In genomic region chr14:65835501-65835900, GRCh38 we compare ENCODE assay signal across 18 cellular contexts.
DNase-seq lines count a peak whose midpoint lies in the region; ATAC-seq, FAIRE-seq and TF ChIP-seq lines count a peak whose summit lies in the region.
"Had no signal": no experiment of that assay in that cellular context is flagged by ENCODE, and none has a peak within 500 bp of the region (broad histone marks: within the 10 kb centered on the region; RNA-seq: fewer than 3 reads in every experiment).

No MANE protein-coding gene starts in this region.

- no peak overlapping the region for H3K4me2 ChIP-seq in GM23338
- no peak overlapping the region for H3K4me2 ChIP-seq in H1 (ENCODE audit: insufficient read depth in 1 of 2, low read depth in 2 of 2, low read length in 2 of 2)

- DNase-seq in right atrium auricular region (ENCODE audit: low spot score) (peak; percentile 42), heart left ventricle (no peak), GM23338 (ENCODE audit: low spot score) (no peak), H1 (ENCODE audit: low read depth in 1 of 2, low spot score in 2 of 2) (no peak), NCI-H2171 treated with DMSO at 0.1 percent for 48 hours (lab: John Stamatoyannopoulos, UW) (no peak), esophagus squamous epithelium (lab: John Stamatoyannopoulos, UW) (no peak), NCI-H82 treated with DMSO at 0.1 percent for 48 hours (lab: John Stamatoyannopoulos, UW; ENCODE audit: unreplicated experiment) (no peak)
- DNase-seq: C1 segment of cervical spinal cord; Caco-2; CD8-positive, alpha-beta T cell; DMS153; EL; GDM1; GM23248; HCEC 1CT had no signal

- H2AFZ ChIP-seq in GM23338 (peak overlapping the region; percentile 21; the same call in 1 of the 2 replicates), H1 (ENCODE audit: low read length) (no peak overlapping the region)
- H2AFZ ChIP-seq: GM23248 had no signal

- H3K9me3 ChIP-seq in right atrium auricular region, result no peaks in the 10 kb centered on the region
- H3K9me3 ChIP-seq in heart left ventricle, result no peaks in the 10 kb centered on the region
- H3K9me3 ChIP-seq in H1 (ENCODE audit: insufficient read depth in 2 of 2, low read depth in 1 of 2, low read length in 1 of 2), result no peaks in the 10 kb centered on the region
- H3K9me3 ChIP-seq in esophagus squamous epithelium, result no peaks in the 10 kb centered on the region
- H3K9me3 ChIP-seq: Caco-2 had no signal

- no peaks in the 10 kb centered on the region for H3K79me2 ChIP-seq in GM23338 (replicated peaks; ENCODE audit: insufficient read depth)
- no peaks in the 10 kb centered on the region for H3K79me2 ChIP-seq in H1 (ENCODE audit: control insufficient read depth in 1 of 2, insufficient read depth in 2 of 2, low read length in 2 of 2)

- H4K20me1 ChIP-seq in GM23338 (replicated peaks; ENCODE audit: insufficient read depth) (no peaks in the 10 kb centered on the region), H1 (replicated peaks in 1 of 2; ENCODE audit: control insufficient read depth in 1 of 2, insufficient read depth in 2 of 2, low read length in 2 of 2) (no peaks in the 10 kb centered on the region)

- H3K18ac ChIP-seq in H1 (ENCODE audit: extremely low read depth, low read length), result 0 out of 2 replicates have a peak overlapping the region, but pooled peaks have one; percentile 1

- FAIRE-seq in H1 (lab: Jason Lieb, UNC), result no peak
- FAIRE-seq: GM12878, GM19239, H54 had no signal

- no peak overlapping the region for H2BK120ac ChIP-seq in H1 (replicated peaks; ENCODE audit: low read depth, low read length)

- H3K27ac Mint-ChIP-seq in GM23338, result no peak overlapping the region
- H3K27ac Mint-ChIP-seq: CD8-positive, alpha-beta T cell had no signal

- H2BK15ac ChIP-seq in H1 (ENCODE audit: low read length), result no peak overlapping the region; the same call in 1 of the 2 replicates

- H4K5ac ChIP-seq in H1 (ENCODE audit: insufficient read length, low read depth, low read length), result no peak overlapping the region

- H3K4ac ChIP-seq in H1 (replicated peaks; ENCODE audit: insufficient read length, low read depth, low read length), result no peak overlapping the region

- no peaks in the 10 kb centered on the region; the same call in 2 of the 3 replicates for H3K36me3 Mint-ChIP-seq in GM23338 (ENCODE audit: low read depth)
- H3K36me3 Mint-ChIP-seq: CD8-positive, alpha-beta T cell had no signal

- TF ChIP-seq POLR2A in heart left ventricle (IDR thresholded peaks at IDR 0.05) (no peak), H1 (IDR thresholded peaks at IDR 0.05; ENCODE audit: control extremely low read depth in 1 of 2, low read depth in 2 of 2, low read length in 2 of 2) (no peak), esophagus squamous epithelium (IDR thresholded peaks at IDR 0.05) (no peak)

- H3K23me2 ChIP-seq in H1 (ENCODE audit: low read depth, low read length), result no peaks in the 10 kb centered on the region

- intact Hi-C loops in heart left ventricle (cut with DNase I), result no loop called here
- intact Hi-C loops in esophagus squamous epithelium (cut with DNase I), result no loop called here

- H3K27ac ChIP-seq in right atrium auricular region (no peak overlapping the region), heart left ventricle (no peak overlapping the region), GM23338 (ENCODE audit: low read depth) (no peak overlapping the region), H1 (ENCODE audit: low read depth, low read length) (no peak overlapping the region), esophagus squamous epithelium (no peak overlapping the region)
- H3K27ac ChIP-seq: GM23248 had no signal

- peaks cover 38% of the 10 kb centered on the region for H3K4me1 Mint-ChIP-seq in GM23338

- no peaks in the 10 kb centered on the region for H3F3A ChIP-seq in GM23338 (replicated peaks; ENCODE audit: low read depth)

- H3K9ac ChIP-seq in H1 (replicated peaks in 1 of 4; ENCODE audit: extremely low read depth in 1 of 4, low read depth in 3 of 4, low read length in 3 of 4), result no peak overlapping the region
- H3K9ac ChIP-seq: GM23248 had no signal

- H3K27me3 Mint-ChIP-seq in GM23338 (ENCODE audit: insufficient read depth, low read depth, poor library complexity), result peaks cover 4% of the 10 kb centered on the region

- H3K56ac ChIP-seq in H1 (replicated peaks; ENCODE audit: insufficient read length, low read depth, low read length), result no peak overlapping the region

- H3K9me2 ChIP-seq in GM23338 (ENCODE audit: insufficient read depth), result peaks cover 3% of the 10 kb centered on the region; the same call in 1 of the 2 replicates

- no peak overlapping the region for H4K8ac ChIP-seq in H1 (ENCODE audit: extremely low read depth, insufficient read depth, low read length)

- peak overlapping the region; percentile 25 for H4K91ac ChIP-seq in H1 (replicated peaks; ENCODE audit: insufficient read length, low read length)

- 84 to 90% (median 87%) methylated on average over 4 of the region's 4 CpGs for WGBS in heart left ventricle, 4 donors
- WGBS in H1 (ENCODE audit: extremely low coverage in 1 of 2, insufficient coverage in 1 of 2, insufficient read length in 1 of 2, insufficient replicate concordance in 2 of 2, low coverage in 1 of 2, low lambda C conversion rate in 2 of 2, missing lambda C conversion rate in 1 of 2), 2 experiments, result 94% methylated on average over 4 of the region's 4 CpGs; no CpG with 5 or more reads in 1 of the 2 experiments
- WGBS in esophagus squamous epithelium, 2 donors, result 78 to 94% methylated on average over 3 of the region's 4 CpGs

- H3K4me3 Mint-ChIP-seq in GM23338, result no peak overlapping the region
- H3K4me3 Mint-ChIP-seq: CD8-positive, alpha-beta T cell had no signal

- 0 out of 3 replicates have a peak, but pooled peaks cover 2% of the 10 kb centered on the region for H3K9me3 Mint-ChIP-seq in GM23338
- H3K9me3 Mint-ChIP-seq: CD8-positive, alpha-beta T cell had no signal

- H3K23ac ChIP-seq in H1 (ENCODE audit: insufficient read length), result no peak overlapping the region

- peak overlapping the region; percentile 30; the same call in 1 of the 2 replicates for H2BK12ac ChIP-seq in H1 (ENCODE audit: low read depth, low read length)

- H3K14ac ChIP-seq in H1 (ENCODE audit: insufficient read length), result no peak overlapping the region

- no peak for TF ChIP-seq RAD21 in H1 (IDR thresholded peaks at IDR 0.05 in 1 of 2, conservative IDR thresholded peaks at IDR 0.05 in 1 of 2; ENCODE audit: low read depth in 2 of 2, low read length in 2 of 2)

- H2AK5ac ChIP-seq in H1 (ENCODE audit: low read depth, low read length), result no peak overlapping the region

- no peak overlapping the region for H2BK5ac ChIP-seq in H1 (ENCODE audit: low read depth, low read length)

- POLR2A ChIA-PET in H1 (lab: Charles Lee; ENCODE audit: partially characterized antibody), result no interaction called here

- no peaks in the 10 kb centered on the region for H3K27me3 ChIP-seq in right atrium auricular region
- peaks cover 0 to 8% (median 0%) of the 10 kb centered on the region in 9 donors for H3K27me3 ChIP-seq in heart left ventricle
- H3K27me3 ChIP-seq in GM23338 (ENCODE audit: insufficient read depth), result no peaks in the 10 kb centered on the region
- H3K27me3 ChIP-seq in H1 (replicated peaks in 1 of 4; ENCODE audit: control insufficient read depth in 3 of 4, extremely low read depth in 1 of 4, insufficient read depth in 3 of 4, low read length in 3 of 4), result no peaks in the 10 kb centered on the region
- H3K27me3 ChIP-seq in esophagus squamous epithelium, result peaks cover 0 to 8% (median 0%) of the 10 kb centered on the region in 4 donors

- TF ChIP-seq EP300 in H1 (IDR thresholded peaks at IDR 0.05; ENCODE audit: borderline replicate concordance in 1 of 2, low read depth in 2 of 2, low read length in 2 of 2), result no peak

- CTCF ChIA-PET in H1 (lab: Charles Lee; ENCODE audit: partially characterized antibody), result interaction anchor here (0.7 to 3.4 kb wide), 4 partner anchors 10 to 673 kb away, joined by 3 to 34 read pairs (median 3); no protein-coding TSS in a partner anchor

- no peak for TF ChIP-seq CTCF in right atrium auricular region (IDR thresholded peaks at IDR 0.05)
- no peak for TF ChIP-seq CTCF in heart left ventricle (IDR thresholded peaks at IDR 0.05)
- TF ChIP-seq CTCF in GM23338 (conservative IDR thresholded peaks at IDR 0.05; ENCODE audit: low read depth in 2 of 2), result no peak
- TF ChIP-seq CTCF in H1 (IDR thresholded peaks at IDR 0.05; ENCODE audit: control extremely low read depth in 1 of 3, insufficient read depth in 1 of 3, low read depth in 1 of 3, low read length in 3 of 3), result no peak
- no peak for TF ChIP-seq CTCF in esophagus squamous epithelium (IDR thresholded peaks at IDR 0.05)

- H3K36me3 ChIP-seq in right atrium auricular region (no peaks in the 10 kb centered on the region), heart left ventricle (no peaks in the 10 kb centered on the region), GM23338 (ENCODE audit: insufficient read depth) (no peaks in the 10 kb centered on the region), H1 (ENCODE audit: control insufficient read depth in 2 of 4, insufficient read depth in 4 of 4, low read length in 3 of 4) (no peaks in the 10 kb centered on the region), esophagus squamous epithelium (no peaks in the 10 kb centered on the region)

- H3K4me3 ChIP-seq in right atrium auricular region (no peak overlapping the region), heart left ventricle (no peak overlapping the region), GM23338 (no peak overlapping the region), H1 (ENCODE audit: extremely low read depth in 1 of 4, insufficient read depth in 2 of 4, low read depth in 3 of 4, low read length in 4 of 4) (no peak overlapping the region), esophagus squamous epithelium (no peak overlapping the region)
- H3K4me3 ChIP-seq: GM12878, GM23248 had no signal

- H3K4me1 ChIP-seq in right atrium auricular region (peaks cover 0 to 7% of the 10 kb centered on the region in 2 donors), heart left ventricle (peaks cover 0 to 13% (median 2%) of the 10 kb centered on the region in 12 donors), GM23338 (ENCODE audit: insufficient read depth) (peaks cover 17% of the 10 kb centered on the region), H1 (replicated peaks in 1 of 4; ENCODE audit: control insufficient read depth in 3 of 4, insufficient read depth in 4 of 4, low read length in 3 of 4) (peaks cover 4 to 17% (median 6%) of the 10 kb centered on the region in 4 experiments; a peak in 6 of 7 replicates), esophagus squamous epithelium (peaks cover 0 to 12% (median 0%) of the 10 kb centered on the region in 3 donors)
- H3K4me1 ChIP-seq: Caco-2 had no signal

- ATAC-seq in heart left ventricle (no peak), GM23338 (no peak)
- ATAC-seq: CD8-positive, alpha-beta T cell; GM12878 had no signal

- H2BK20ac ChIP-seq in H1 (ENCODE audit: low read length), result no peak overlapping the region

- no peaks in the 10 kb centered on the region for H3K79me1 ChIP-seq in H1 (ENCODE audit: low read depth, low read length)

TF ChIP-seq in GM23338, 12 proteins besides CTCF, POLR2A, EP300 and RAD21 (continues in another document):
- no peak for TF ChIP-seq CREB1 (CRISPR knock-in tag; IDR thresholded peaks at IDR 0.05; ENCODE audit: low read depth)
